In the genomic region with DNA sequence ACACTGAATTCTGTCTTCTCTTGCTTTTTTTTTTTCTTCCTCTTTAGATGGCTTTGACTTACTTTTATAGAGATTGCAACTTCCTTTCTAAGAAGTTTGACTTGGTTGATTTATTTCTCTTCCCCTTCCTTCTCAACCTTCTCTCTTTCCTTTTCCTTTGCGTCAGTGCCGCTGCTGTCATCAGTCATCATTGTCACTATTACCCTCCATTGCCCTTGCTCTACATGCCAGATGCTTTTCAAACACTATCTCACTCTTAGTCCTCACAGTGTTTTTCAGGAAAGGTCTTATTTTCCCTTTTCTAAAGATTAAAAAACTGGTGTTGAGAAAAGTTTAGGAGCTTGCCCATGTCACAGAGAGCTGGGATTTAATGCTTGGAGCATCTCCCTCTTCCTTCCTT, we compare ENCODE assay signal across 22 cellular contexts.
"Had no signal": no experiment of that assay in that cellular context is flagged by ENCODE, and none has a peak within 500 bp of the region (broad histone marks: within the 10 kb centered on the region; RNA-seq: fewer than 3 reads in every experiment).

No MANE protein-coding gene starts in this region.

- H3K4me3 ChIP-seq: MG63, PC-9, Peyer's patch, SJSA1, SK-N-MC had no signal

- ATAC-seq: Right ventricle myocardium inferior had no signal

- H3K9me3 ChIP-seq: MG63, Peyer's patch, SJSA1 had no signal

- H3K27ac ChIP-seq: PC-9, Peyer's patch, SJSA1 had no signal

- H3K27me3 ChIP-seq: MG63, Peyer's patch, SJSA1 had no signal

- H3K4me1 ChIP-seq: Peyer's patch, SJSA1 had no signal

- DNase-seq: Karpas-422, KBM-7, MG63, NCI-H1092 treated with DMSO at 0.1 percent for 48 hours, NCI-H1436, NCI-H187, NCI-H2029, NCI-H2081 treated with DMSO at 0.1 percent for 48 hours, NCI-H2171, NCI-H226, NCI-H446, NCI-H510A, NCI-H524 treated with DMSO at 0.1 percent for 48 hours, NCI-H69, NCI-H774, OCI-M1, PC-9, Peyer's patch, SIG-M5 had no signal

- H3K36me3 ChIP-seq: MG63, Peyer's patch, SJSA1 had no signal
